Comparison of ENCODE assay signal across 17 cellular contexts in genomic region chr17:28689011-28689410, GRCh38. TPM values are rescaled to one million over a fixed set of nuclear protein-coding genes. Genes with fewer than 3 reads are reported as not detected.
DNase-seq lines count a peak whose midpoint lies in the region; TF ChIP-seq lines count a peak whose summit lies in the region.
"Had no signal": no experiment of that assay in that cellular context is flagged by ENCODE, and none has a peak within 500 bp of the region (broad histone marks: within the 10 kb centered on the region; RNA-seq: fewer than 3 reads in every experiment).

No MANE protein-coding gene starts in this region.

- H4K20me1 ChIP-seq in Karpas-422 (ENCODE audit: insufficient read depth, low read depth, low read length) (0 out of 2 replicates have a peak, but pooled peaks cover 7% of the 10 kb centered on the region), GM23248 (ENCODE audit: insufficient read depth) (0 out of 2 replicates have a peak, but pooled peaks cover 4% of the 10 kb centered on the region)

- H3K27ac Mint-ChIP-seq in endothelial cell (ENCODE audit: unreplicated experiment) = no peak overlapping the region

- POLR2A ChIA-PET in HEK293 (lab: Yijun Ruan, JAX) = interaction anchor here (1.7 to 2.2 kb wide), 2 partner anchors 14 to 16 kb away, joined by 5 to 6 read pairs; no protein-coding TSS in a partner anchor

- H3K9me2 ChIP-seq in Karpas-422 (replicated peaks; ENCODE audit: insufficient read depth, low read length) (no peaks in the 10 kb centered on the region), GM23248 (ENCODE audit: insufficient read depth) (no peaks in the 10 kb centered on the region)

- H3K36me3 Mint-ChIP-seq in endothelial cell (ENCODE audit: low read depth, unreplicated experiment) = peaks cover 51% of the 10 kb centered on the region

- H3K36me3 ChIP-seq in HEK293 (ENCODE audit: control insufficient read depth in 2 of 2, insufficient read depth in 1 of 2, low read length in 2 of 2) = peaks cover 78 to 97% of the 10 kb centered on the region in 2 experiments
- H3K36me3 ChIP-seq in Karpas-422 (ENCODE audit: insufficient read depth, low read length) = peaks cover 67% of the 10 kb centered on the region
- H3K36me3 ChIP-seq in GM23248 (ENCODE audit: low read depth) = peaks cover 72% of the 10 kb centered on the region

- H3K4me2 ChIP-seq in Karpas-422 (ENCODE audit: low read depth, low read length, poor library complexity, severe bottlenecking) = no peak overlapping the region
- no peak overlapping the region for H3K4me2 ChIP-seq in GM23248 (ENCODE audit: unreplicated experiment)
- H3K4me2 ChIP-seq: BLaER1 had no signal

- H3K79me2 ChIP-seq in Karpas-422 (ENCODE audit: low read length) (no peaks in the 10 kb centered on the region; the same call in 1 of the 2 replicates), GM23248 (ENCODE audit: insufficient read depth) (no peaks in the 10 kb centered on the region)

- TF ChIP-seq CTCF in HEK293 (tag by site-specific recombination; IDR thresholded peaks at IDR 0.05) = no peak
- TF ChIP-seq CTCF in endothelial cell (IDR thresholded peaks at IDR 0.05; ENCODE audit: unreplicated experiment) = no peak

- H3K4me1 Mint-ChIP-seq in endothelial cell (ENCODE audit: unreplicated experiment) = no peaks in the 10 kb centered on the region
- H3K4me1 Mint-ChIP-seq: CD14-positive monocyte; CD8-positive, alpha-beta memory T cell had no signal

- DNase-seq in endothelial cell (ENCODE audit: low spot score) (no peak), Karpas-422 (no peak), GM23248 (no peak)
- DNase-seq: 8988T; ACHN; BE2C; C1 segment of cervical spinal cord; CD4-positive, alpha-beta memory T cell; CD4-positive, CD25-positive, alpha-beta regulatory T cell; CD8-positive, alpha-beta memory T cell; COR-L47; DMS79 treated with DMSO at 0.1 percent for 48 hours; GF-D8 had no signal

- no peaks in the 10 kb centered on the region for H3K4me1 ChIP-seq in HEK293 (ENCODE audit: control insufficient read depth, insufficient read depth, low read length)
- no peaks in the 10 kb centered on the region for H3K4me1 ChIP-seq in Karpas-422 (ENCODE audit: low read length)
- no peaks in the 10 kb centered on the region for H3K4me1 ChIP-seq in GM23248 (ENCODE audit: insufficient read depth)

- no peaks in the 10 kb centered on the region for H3K9me3 ChIP-seq in HEK293 (ENCODE audit: control insufficient read depth, insufficient read depth, low read depth, low read length)
- H3K9me3 ChIP-seq in Karpas-422 (ENCODE audit: low read length) = no peaks in the 10 kb centered on the region
- no peaks in the 10 kb centered on the region for H3K9me3 ChIP-seq in GM23248 (ENCODE audit: low read depth)
- H3K9me3 ChIP-seq: BE2C, BLaER1 had no signal

- peaks cover 4% of the 10 kb centered on the region for H3K27me3 Mint-ChIP-seq in endothelial cell (ENCODE audit: unreplicated experiment)
- H3K27me3 Mint-ChIP-seq: CD4-positive, alpha-beta memory T cell; CD4-positive, CD25-positive, alpha-beta regulatory T cell; CD8-positive, alpha-beta memory T cell had no signal

- H3K27ac ChIP-seq in HEK293 (ENCODE audit: extremely low read depth, low read depth, low read length) (no peak overlapping the region), angular gyrus (ENCODE audit: low read depth, low read length) (peak overlapping the region; percentile 12), Karpas-422 (ENCODE audit: low read length) (no peak overlapping the region), GM23248 (no peak overlapping the region)
- H3K27ac ChIP-seq: BLaER1 had no signal

- CTCF ChIA-PET in HEK293 (lab: Yijun Ruan, JAX) = interaction anchor here (0.8 to 1.2 kb wide), 4 partner anchors 22 to 61 kb away, joined by 3 to 4 read pairs (median 3); no protein-coding TSS in a partner anchor

- no peak overlapping the region for H3K4me3 ChIP-seq in HEK293 (ENCODE audit: low read depth, low read length)
- no peak overlapping the region for H3K4me3 ChIP-seq in Karpas-422 (ENCODE audit: low read length)
- no peak overlapping the region for H3K4me3 ChIP-seq in GM23248
- H3K4me3 ChIP-seq: BLaER1 had no signal

- 95 to 100% methylated on average over 3 of the region's 3 CpGs for WGBS in GM23248 (ENCODE audit: low coverage in 1 of 2, low lambda C conversion rate in 2 of 2, missing lambda C conversion rate in 2 of 2), 2 experiments

- H3K9me3 Mint-ChIP-seq in endothelial cell (ENCODE audit: unreplicated experiment) = no peaks in the 10 kb centered on the region
- H3K9me3 Mint-ChIP-seq: CD14-positive monocyte; CD4-positive, alpha-beta memory T cell; CD4-positive, CD25-positive, alpha-beta regulatory T cell; CD8-positive, alpha-beta memory T cell had no signal

- H3K9ac ChIP-seq in Karpas-422 (ENCODE audit: low read length) (no peak overlapping the region), GM23248 (no peak overlapping the region)
- H3K9ac ChIP-seq: BLaER1 had no signal

- in situ Hi-C loops in GM23248 (cut with MboI) = no loop called here

- H3K27me3 ChIP-seq in Karpas-422 (ENCODE audit: low read length) (no peaks in the 10 kb centered on the region), GM23248 (replicated peaks; ENCODE audit: insufficient read depth) (no peaks in the 10 kb centered on the region)
- H3K27me3 ChIP-seq: BE2C, BLaER1 had no signal

- H2AFZ ChIP-seq in Karpas-422 (ENCODE audit: low read length) (no peak overlapping the region), GM23248 (no peak overlapping the region)

- no peaks in the 10 kb centered on the region for H3F3A ChIP-seq in GM23248 (ENCODE audit: insufficient read depth)

- H3K4me3 Mint-ChIP-seq in endothelial cell (ENCODE audit: unreplicated experiment) = peak overlapping the region; percentile 31
- H3K4me3 Mint-ChIP-seq: CD14-positive monocyte; CD4-positive, alpha-beta memory T cell; CD4-positive, CD25-positive, alpha-beta regulatory T cell; CD8-positive, alpha-beta memory T cell had no signal

TF ChIP-seq in HEK293, 187 proteins besides CTCF, POLR2A, EP300 and RAD21 (continues in another document):
- TF ChIP-seq, protein P1, sequence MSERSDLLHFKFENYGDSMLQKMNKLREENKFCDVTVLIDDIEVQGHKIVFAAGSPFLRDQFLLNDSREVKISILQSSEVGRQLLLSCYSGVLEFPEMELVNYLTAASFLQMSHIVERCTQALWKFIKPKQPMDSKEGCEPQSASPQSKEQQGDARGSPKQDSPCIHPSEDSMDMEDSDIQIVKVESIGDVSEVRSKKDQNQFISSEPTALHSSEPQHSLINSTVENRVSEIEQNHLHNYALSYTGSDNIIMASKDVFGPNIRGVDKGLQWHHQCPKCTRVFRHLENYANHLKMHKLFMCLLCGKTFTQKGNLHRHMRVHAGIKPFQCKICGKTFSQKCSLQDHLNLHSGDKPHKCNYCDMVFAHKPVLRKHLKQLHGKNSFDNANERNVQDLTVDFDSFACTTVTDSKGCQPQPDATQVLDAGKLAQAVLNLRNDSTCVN (tag by site-specific recombination; optimal IDR thresholded peaks at IDR 0.05) = no peak
- TF ChIP-seq BCL11A (tag by site-specific recombination; IDR thresholded peaks at IDR 0.05; ENCODE audit: low read depth) = no peak
- TF ChIP-seq ZNF423 (tag by site-specific recombination; IDR thresholded peaks at IDR 0.05) = no peak
- TF ChIP-seq ZNF146 (tag by site-specific recombination; IDR thresholded peaks at IDR 0.05) = peak; percentile 99
- TF ChIP-seq ZNF580 (tag by site-specific recombination; IDR thresholded peaks at IDR 0.05) = 0 out of 2 replicates have a peak, but pooled peaks have one; percentile 23
- no peak for TF ChIP-seq SP7 (tag by site-specific recombination; IDR thresholded peaks at IDR 0.05)
- no peak for TF ChIP-seq YY1 (tag by site-specific recombination; IDR thresholded peaks at IDR 0.05)

RNA-seq across cellular contexts. Expression of gene PROCA1, which starts 22.7 kb away (rescaled TPM):
- total RNA-seq in endothelial cell (ENCODE audit: unreplicated experiment) = 12.0 TPM
- total RNA-seq in Karpas-422 (2014; rRNA removed; shearing (Covaris generic); ENCODE audit: low replicate concordance) = 2.7 and 7.3 TPM in 2 replicates
- total RNA-seq in GM23248 (2014; rRNA removed; shearing (Covaris generic)) = 0.65 TPM in 1 of 2 replicates, not detected in the other
- polyA plus RNA-seq in GM23248 (2016; fragmentation: Nextera tagmentation; extraction: Ambion mirVana) = 0.41 and 0.44 TPM in 2 replicates

RNA-seq across cellular contexts. Expression of gene SUPT6H, which starts 27.0 kb away (rescaled TPM):
- total RNA-seq in endothelial cell (ENCODE audit: unreplicated experiment) = 87.4 TPM
- 91.5 and 109 TPM in 2 replicates for total RNA-seq in Karpas-422 (2014; rRNA removed; shearing (Covaris generic); ENCODE audit: low replicate concordance)
- 39.7 and 45.0 TPM in 2 replicates for total RNA-seq in GM23248 (2014; rRNA removed; shearing (Covaris generic))
- 26.5 and 27.3 TPM in 2 replicates for polyA plus RNA-seq in GM23248 (2016; fragmentation: Nextera tagmentation; extraction: Ambion mirVana)

RNA-seq across cellular contexts. Expression of gene SDF2, which starts 27.3 kb away (rescaled TPM):
- total RNA-seq in endothelial cell (ENCODE audit: unreplicated experiment) = 52.8 TPM
- total RNA-seq in Karpas-422 (2014; rRNA removed; shearing (Covaris generic); ENCODE audit: low replicate concordance) = 32.3 and 39.7 TPM in 2 replicates
- total RNA-seq in GM23248 (2014; rRNA removed; shearing (Covaris generic)) = 52.3 and 64.4 TPM in 2 replicates
- polyA plus RNA-seq in GM23248 (2016; fragmentation: Nextera tagmentation; extraction: Ambion mirVana) = 88.4 and 94.2 TPM in 2 replicates

RNA-seq across cellular contexts. Expression of gene RAB34, which starts 28.7 kb away (rescaled TPM):
- 72.0 TPM for total RNA-seq in endothelial cell (ENCODE audit: unreplicated experiment)
- not detected in 2 replicates for total RNA-seq in Karpas-422 (2014; rRNA removed; shearing (Covaris generic); ENCODE audit: low replicate concordance)
- 307 and 476 TPM in 2 replicates for total RNA-seq in GM23248 (2014; rRNA removed; shearing (Covaris generic))
- 277 and 293 TPM in 2 replicates for polyA plus RNA-seq in GM23248 (2016; fragmentation: Nextera tagmentation; extraction: Ambion mirVana)

RNA-seq across cellular contexts. Expression of gene RPL23A, which starts 30.8 kb away (rescaled TPM):
- total RNA-seq in endothelial cell (ENCODE audit: unreplicated experiment) = 1,525 TPM
- total RNA-seq in Karpas-422 (2014; rRNA removed; shearing (Covaris generic); ENCODE audit: low replicate concordance) = 1,170 and 1,763 TPM in 2 replicates
- 362 and 383 TPM in 2 replicates for total RNA-seq in GM23248 (2014; rRNA removed; shearing (Covaris generic))
- 1,040 and 1,075 TPM in 2 replicates for polyA plus RNA-seq in GM23248 (2016; fragmentation: Nextera tagmentation; extraction: Ambion mirVana)
